29 cellular contexts compared by ENCODE assay signal in the genomic region with DNA sequence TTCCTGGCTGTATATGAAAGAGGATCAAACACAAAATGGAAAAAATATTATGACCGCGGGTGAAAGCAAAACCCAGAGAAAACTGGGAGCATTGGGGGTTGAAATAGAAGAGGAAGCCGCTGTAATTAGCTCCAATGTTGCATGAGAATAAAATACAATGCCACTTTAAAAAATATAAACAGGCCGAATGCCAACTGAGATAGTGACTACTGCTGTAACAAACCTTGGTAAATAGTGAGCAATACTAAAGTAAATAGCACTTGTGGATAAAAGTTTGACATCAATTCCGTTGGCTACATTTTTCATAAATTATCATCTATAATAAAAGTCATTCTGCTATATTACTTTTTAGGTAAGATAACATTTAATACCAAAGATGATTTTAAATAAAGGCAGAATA.
"Had no signal": no experiment of that assay in that cellular context is flagged by ENCODE, and none has a peak within 500 bp of the region (broad histone marks: within the 10 kb centered on the region; RNA-seq: fewer than 3 reads in every experiment).

No MANE protein-coding gene starts in this region.

- H3K4me1 Mint-ChIP-seq: memory B cell; neural crest cell; stimulated activated naive CD8-positive, alpha-beta T cell treated with anti-CD3 and anti-CD28 coated beads, Interleukin-15, amount 100 ng/mL, for 72 hours had no signal

- H3K9me3 ChIP-seq: gastrocnemius medialis, neutrophil, right atrium auricular region, suprapubic skin, transverse colon, vagina had no signal

- H3K79me2 ChIP-seq: parathyroid adenoma had no signal

- H3K36me3 ChIP-seq: gastrocnemius medialis, neutrophil, right atrium auricular region, suprapubic skin, transverse colon, vagina had no signal

- H3K27me3 Mint-ChIP-seq: effector memory CD8-positive, alpha-beta T cell; memory B cell; natural killer cell treated with Interleukin-12 subunit alpha and Interleukin-12 subunit beta and Interleukin-15 and Interleukin-18, amount 100 ng/mL, for 72 hours; progenitor cell of endocrine pancreas; stimulated activated naive CD8-positive, alpha-beta T cell treated with anti-CD3 and anti-CD28 coated beads, Interleukin-15, amount 100 ng/mL, for 72 hours had no signal

- H2AFZ ChIP-seq: parathyroid adenoma had no signal

- H3K9ac ChIP-seq: parathyroid adenoma had no signal

- H3K4me2 ChIP-seq: smooth muscle cell had no signal

- DNase-seq: cortex of kidney; effector memory CD8-positive, alpha-beta T cell; foreskin fibroblast; gastrocnemius medialis; head of caudate nucleus; kidney; stimulated activated CD4-positive, alpha-beta T cell treated with anti-CD3 and anti-CD28 coated beads, Interleukin-12 subunit alpha, Interleukin-12 subunit beta, amount 100 ng/mL, for 4 hours; stimulated activated CD4-positive, alpha-beta T cell treated with anti-CD3 and anti-CD28 coated beads, Interleukin-1b, Interleukin-23, amount 100 ng/mL, for 48 hours; stimulated activated CD4-positive, alpha-beta T cell treated with anti-CD3 and anti-CD28 coated beads, Interleukin-4, amount 100 ng/mL, for 1 hour; stimulated activated CD8-positive, alpha-beta memory T cell treated with anti-CD3 and anti-CD28 coated beads, Interleukin-4, amount 100 ng/mL, for 48 hours; stimulated activated naive CD4-positive, alpha-beta T cell; stimulated activated naive CD8-positive, alpha-beta T cell treated with anti-CD3 and anti-CD28 coated beads, Interleukin-15, amount 100 ng/mL, for 72 hours; transverse colon had no signal

- H3K27me3 ChIP-seq: gastrocnemius medialis, neutrophil, right atrium auricular region, suprapubic skin, transverse colon, vagina had no signal

- H3K4me3 Mint-ChIP-seq: effector memory CD8-positive, alpha-beta T cell; memory B cell; natural killer cell treated with Interleukin-12 subunit alpha and Interleukin-12 subunit beta and Interleukin-15 and Interleukin-18, amount 100 ng/mL, for 72 hours; neural crest cell; stimulated activated naive CD8-positive, alpha-beta T cell treated with anti-CD3 and anti-CD28 coated beads, Interleukin-15, amount 100 ng/mL, for 72 hours had no signal

- ATAC-seq: effector memory CD8-positive, alpha-beta T cell; esophagus mucosa; gastrocnemius medialis; left lobe of liver; natural killer cell treated with Interleukin-12 subunit alpha and Interleukin-12 subunit beta and Interleukin-15 and Interleukin-18, amount 100 ng/mL, for 72 hours; sciatic nerve; stimulated activated naive CD8-positive, alpha-beta T cell treated with anti-CD3 and anti-CD28 coated beads, Interleukin-15, amount 100 ng/mL, for 72 hours had no signal

- FAIRE-seq: endometrium, kidney had no signal

- H3K4me1 ChIP-seq: gastrocnemius medialis, parathyroid adenoma, right atrium auricular region, suprapubic skin, transverse colon, vagina had no signal

- H3K4me3 ChIP-seq: gastrocnemius medialis, lung, right atrium auricular region, smooth muscle cell, suprapubic skin, transverse colon, vagina had no signal

- H3K27ac Mint-ChIP-seq: effector memory CD8-positive, alpha-beta T cell; memory B cell; natural killer cell treated with Interleukin-12 subunit alpha and Interleukin-12 subunit beta and Interleukin-15 and Interleukin-18, amount 100 ng/mL, for 72 hours; progenitor cell of endocrine pancreas; stimulated activated naive CD8-positive, alpha-beta T cell treated with anti-CD3 and anti-CD28 coated beads, Interleukin-15, amount 100 ng/mL, for 72 hours had no signal

- H3K9me3 Mint-ChIP-seq: stimulated activated naive CD8-positive, alpha-beta T cell treated with anti-CD3 and anti-CD28 coated beads, Interleukin-15, amount 100 ng/mL, for 72 hours had no signal

- H3K36me3 Mint-ChIP-seq: memory B cell; natural killer cell treated with Interleukin-12 subunit alpha and Interleukin-12 subunit beta and Interleukin-15 and Interleukin-18, amount 100 ng/mL, for 72 hours had no signal

- H3K27ac ChIP-seq: epithelial cell of prostate, gastrocnemius medialis, neutrophil, parathyroid adenoma, right atrium auricular region, suprapubic skin, transverse colon, vagina had no signal
